In genomic region chr17:28357901-28358197, GRCh38 we compare ENCODE assay signal across 8 cellular contexts. TPM values are rescaled to one million over a fixed set of nuclear protein-coding genes. Genes with fewer than 3 reads are reported as not detected.
A peak's percentile ranks its signal among the peaks of the same experiment; 100 is the strongest.
DNase-seq lines count a peak whose midpoint lies in the region; ATAC-seq, FAIRE-seq and TF ChIP-seq lines count a peak whose summit lies in the region.

No MANE protein-coding gene starts in this region.

- POLR2A ChIA-PET in activated CD4-positive, alpha-beta T cell treated with anti-CD3 and anti-CD28 coated beads for 36 hours (lab: Charles Lee), result interaction anchor here (0.6 to 3.3 kb wide), 6 partner anchors 9 to 85 kb away, joined by 3 to 39 read pairs (median 4); partner anchors contain the start of genes IFT20, SARM1, TNFAIP1 and VTN

- peak overlapping the region; percentile 74 to 91 for H3K9ac ChIP-seq in kidney (ENCODE audit: low read length in 2 of 2)

- H3K36me3 ChIP-seq in kidney (ENCODE audit: control insufficient read depth in 1 of 2, insufficient read depth in 2 of 2, low read length in 2 of 2), result peaks cover 32 to 46% of the 10 kb centered on the region in 2 donors
- H3K36me3 ChIP-seq in suprapubic skin, result peaks cover 61% of the 10 kb centered on the region

- peak overlapping the region; percentile 91 for H3K27ac Mint-ChIP-seq in activated CD4-positive, alpha-beta T cell treated with anti-CD3 and anti-CD28 coated beads for 36 hours
- peak overlapping the region; percentile 91 for H3K27ac Mint-ChIP-seq in activated naive CD8-positive, alpha-beta T cell

- WGBS in suprapubic skin, result 6% methylated on average over 4 of the region's 4 CpGs

- H3K27me3 ChIP-seq in suprapubic skin, result no peaks in the 10 kb centered on the region

- TF ChIP-seq CTCF in kidney (IDR thresholded peaks at IDR 0.05; ENCODE audit: borderline replicate concordance, extremely low read depth, insufficient read depth) (no peak), suprapubic skin (IDR thresholded peaks at IDR 0.05) (no peak)

- peaks cover 28% of the 10 kb centered on the region for H3K4me1 Mint-ChIP-seq in activated CD4-positive, alpha-beta T cell treated with anti-CD3 and anti-CD28 coated beads for 36 hours
- H3K4me1 Mint-ChIP-seq in activated naive CD8-positive, alpha-beta T cell (ENCODE audit: low read depth), result peaks cover 27% of the 10 kb centered on the region

- no peak for TF ChIP-seq POLR2A in suprapubic skin (IDR thresholded peaks at IDR 0.05)

- H3K4me3 ChIP-seq in kidney (ENCODE audit: low read length in 2 of 2) (peak overlapping the region; percentile 94 to 99), suprapubic skin (peak overlapping the region; percentile 89)

- ATAC-seq in activated CD4-positive, alpha-beta T cell treated with anti-CD3 and anti-CD28 coated beads for 36 hours, result no peak

- peaks cover 34% of the 10 kb centered on the region for H3K36me3 Mint-ChIP-seq in activated CD4-positive, alpha-beta T cell treated with anti-CD3 and anti-CD28 coated beads for 36 hours (ENCODE audit: low read depth)
- no peaks in the 10 kb centered on the region for H3K36me3 Mint-ChIP-seq in activated naive CD8-positive, alpha-beta T cell

- no peak for TF ChIP-seq EP300 in suprapubic skin (IDR thresholded peaks at IDR 0.05)

- no peaks in the 10 kb centered on the region for H3K9me3 Mint-ChIP-seq in activated CD4-positive, alpha-beta T cell treated with anti-CD3 and anti-CD28 coated beads for 36 hours (ENCODE audit: low read depth)
- no peaks in the 10 kb centered on the region for H3K9me3 Mint-ChIP-seq in activated naive CD8-positive, alpha-beta T cell (ENCODE audit: low read depth)

- H3K4me3 Mint-ChIP-seq in activated CD4-positive, alpha-beta T cell treated with anti-CD3 and anti-CD28 coated beads for 36 hours, result peak overlapping the region; percentile 80
- H3K4me3 Mint-ChIP-seq in activated naive CD8-positive, alpha-beta T cell, result peak overlapping the region; percentile 97

- H3K9me3 ChIP-seq in kidney (ENCODE audit: control insufficient read depth in 1 of 2, low read length in 2 of 2) (no peaks in the 10 kb centered on the region), suprapubic skin (no peaks in the 10 kb centered on the region)

- intact Hi-C loops in activated CD4-positive, alpha-beta T cell treated with anti-CD3 and anti-CD28 coated beads for 36 hours (cut with DNase I, micrococcal nuclease), result loop anchor here (1.0 to 10.0 kb wide), 12 partner anchors 13 to 353 kb away; partner anchors contain the start of genes IFT20 (in 2 of the 2), SARM1 (in 2 of the 2), TNFAIP1 (in 2 of the 2) and UNC119 (in 2 of the 2)
- intact Hi-C loops in kidney (cut with DNase I), result no loop called here

- FAIRE-seq in kidney (lab: Jason Lieb, UNC), result no peak

- H3K4me1 ChIP-seq in kidney (ENCODE audit: control insufficient read depth in 1 of 2, insufficient read depth in 1 of 2, low read depth in 1 of 2, low read length in 2 of 2) (peaks cover 13 to 15% of the 10 kb centered on the region in 2 donors), suprapubic skin (peaks cover 23% of the 10 kb centered on the region)

- CTCF ChIA-PET in activated CD4-positive, alpha-beta T cell treated with anti-CD3 and anti-CD28 coated beads for 36 hours (lab: Charles Lee), result interaction anchor here (0.6 to 4.7 kb wide), 12 partner anchors 9 to 317 kb away, joined by 3 to 25 read pairs (median 4); partner anchors contain the start of genes IFT20, PIGS, SARM1 and TNFAIP1

- DNase-seq in activated CD4-positive, alpha-beta T cell treated with anti-CD3 and anti-CD28 coated beads for 36 hours, result no peak
- no peak for DNase-seq in activated CD4-positive, alpha-beta T cell treated with anti-CD3 and anti-CD28 coated beads for 4 hours
- DNase-seq in kidney, result no peak
- DNase-seq in suprapubic skin (ENCODE audit: low spot score in 2 of 2), result no peak
- no peak for DNase-seq in NCI-H1694 (lab: John Stamatoyannopoulos, UW)
- no peak for DNase-seq in NCI-H1048 (lab: John Stamatoyannopoulos, UW)
- no peak for DNase-seq in ecto neural progenitor cell (ENCODE audit: low spot score)

- H3K27ac ChIP-seq in kidney (ENCODE audit: low read depth in 2 of 2, low read length in 2 of 2), result peak overlapping the region; percentile 52 to 74
- peak overlapping the region; percentile 87 for H3K27ac ChIP-seq in suprapubic skin

- no peaks in the 10 kb centered on the region for H3K27me3 Mint-ChIP-seq in activated CD4-positive, alpha-beta T cell treated with anti-CD3 and anti-CD28 coated beads for 36 hours
- no peaks in the 10 kb centered on the region for H3K27me3 Mint-ChIP-seq in activated naive CD8-positive, alpha-beta T cell

RNA-seq across cellular contexts. Expression of gene POLDIP2, which starts 0.5 kb away (rescaled TPM):
- 10 to 100 TPM; 84.9 to 98.4 TPM for total RNA-seq in activated CD4-positive, alpha-beta T cell treated with anti-CD3 and anti-CD28 coated beads for 36 hours
- 84.9 TPM for total RNA-seq in kidney
- polyA plus RNA-seq in kidney (ENCODE audit: insufficient read depth, low read depth, low replicate concordance), result 174 TPM
- 100 to 1,000 TPM in 1 of 4 donors, 10 to 100 TPM in 3; 52.9 to 103 (median 86.0) TPM for total RNA-seq in suprapubic skin

RNA-seq across cellular contexts. Expression of gene SEBOX, which starts 7.2 kb away (rescaled TPM):
- not detected for total RNA-seq in activated CD4-positive, alpha-beta T cell treated with anti-CD3 and anti-CD28 coated beads for 36 hours
- not detected for total RNA-seq in kidney
- not detected for polyA plus RNA-seq in kidney (ENCODE audit: insufficient read depth, low read depth, low replicate concordance)
- total RNA-seq in suprapubic skin, result not detected

RNA-seq across cellular contexts. Expression of gene VTN, which starts 12.3 kb away (rescaled TPM):
- under 1 TPM in 1 of 2 experiments, not detected in 1; 0.21 TPM for total RNA-seq in activated CD4-positive, alpha-beta T cell treated with anti-CD3 and anti-CD28 coated beads for 36 hours
- 0.98 TPM for total RNA-seq in kidney
- polyA plus RNA-seq in kidney (ENCODE audit: insufficient read depth, low read depth, low replicate concordance), result 3.5 TPM
- 1 to 10 TPM in 1 of 4 donors, under 1 TPM in 2, not detected in 1; 0.42 to 4.2 (median 0.42) TPM for total RNA-seq in suprapubic skin

RNA-seq across cellular contexts. Expression of gene SARM1, which starts 13.6 kb away (rescaled TPM):
- total RNA-seq in activated CD4-positive, alpha-beta T cell treated with anti-CD3 and anti-CD28 coated beads for 36 hours, result 10 to 100 TPM; 18.1 to 21.9 TPM
- total RNA-seq in kidney (23.8 TPM), suprapubic skin (10 to 100 TPM in 2 of 4 donors, 1 to 10 TPM in 2; 4.0 to 17.7 (median 11.6) TPM)
- polyA plus RNA-seq in kidney (ENCODE audit: insufficient read depth, low read depth, low replicate concordance), result 10.4 TPM

RNA-seq across cellular contexts. Expression of gene TNFAIP1, which starts 22.3 kb away (rescaled TPM):
- 10 to 100 TPM; 25.5 to 26.1 TPM for total RNA-seq in activated CD4-positive, alpha-beta T cell treated with anti-CD3 and anti-CD28 coated beads for 36 hours
- total RNA-seq in kidney (83.9 TPM), suprapubic skin (10 to 100 TPM; 51.5 to 81.3 (median 66.4) TPM)
- polyA plus RNA-seq in kidney (ENCODE audit: insufficient read depth, low read depth, low replicate concordance), result 28.9 TPM
